Comparison of ENCODE assay signal across 35 cellular contexts in genomic region chr2:200773083-200773482, GRCh38.
"Had no signal": no experiment of that assay in that cellular context is flagged by ENCODE, and none has a peak within 500 bp of the region (broad histone marks: within the 10 kb centered on the region; RNA-seq: fewer than 3 reads in every experiment).

No MANE protein-coding gene starts in this region.

- H3K4me1 ChIP-seq: colonic mucosa had no signal

- H3K36me3 ChIP-seq: ascending aorta, cardiac muscle cell, colonic mucosa had no signal

- DNase-seq: activated B cell treated with CpG ODN at 0.5 μM for 24 hours; activated CD4-positive, alpha-beta memory T cell treated with anti-CD3 and anti-CD28 coated beads for 36 hours; activated CD4-positive, alpha-beta T cell treated with anti-CD3 and anti-CD28 coated beads for 4 hours; activated CD4-positive, alpha-beta T cell treated with anti-CD3 and anti-CD28 coated beads, Interleukin-2, amount 10 ng/mL, durations not matched to agents 24 days and 14 days; activated CD4-positive, alpha-beta T cell treated with anti-CD3 and anti-CD28 coated beads, Interleukin-2, amount 50 U/mL, for 1 hour; activated CD4-positive, alpha-beta T cell treated with anti-CD3 and anti-CD28 coated beads, Interleukin-2, amount 50 U/mL, for 4 hours; activated CD4-positive, CD25-positive, alpha-beta regulatory T cell treated with anti-CD3 and anti-CD28 coated beads, Interleukin-2, amount 50 U/mL, for 72 hours; activated CD8-positive, alpha-beta memory T cell treated with anti-CD3 and anti-CD28 coated beads, Interleukin-2, amount 50 U/mL, for 4 hours; activated CD8-positive, alpha-beta T cell treated with anti-CD3 and anti-CD28 coated beads for 36 hours; activated effector memory CD4-positive, alpha-beta T cell treated with anti-CD3 and anti-CD28 coated beads, Interleukin-2, amount 50 U/mL, for 16 hours; activated naive CD4-positive, alpha-beta T cell treated with anti-CD3 and anti-CD28 coated beads, Interleukin-2, amount 10 ng/mL, durations not matched to agents 7 days and 5 days; activated naive CD4-positive, alpha-beta T cell treated with Interleukin-2 at 50 U/mL for 16 hours; activated naive CD8-positive, alpha-beta T cell treated with anti-CD3 and anti-CD28 coated beads, Interleukin-2, amount 10 ng/mL, durations not matched to agents 7 days and 5 days; activated naive CD8-positive, alpha-beta T cell treated with anti-CD3 and anti-CD28 coated beads, Interleukin-2, amount 50 U/mL, for 24 hours; activated T-cell treated with anti-CD3 and anti-CD28 coated beads for 4 hours; activated T-cell treated with anti-CD3 and anti-CD28 coated beads, Interleukin-2, amount 50 U/mL, for 1 hour; activated T-cell treated with anti-CD3 and anti-CD28 coated beads, Interleukin-2, amount 50 U/mL, for 4 hours; activated T-cell treated with anti-CD3 and anti-CD28 coated beads, Interleukin-2, amount 50 U/mL, for 72 hours; amygdala; anterior cingulate cortex; caudate nucleus; cerebellar nuclear complex; colonic mucosa; T-helper 2 cell; T-helper 9 cell had no signal

- H3K36me3 Mint-ChIP-seq: activated naive CD4-positive, alpha-beta T cell treated with anti-CD3 and anti-CD28 coated beads, Interleukin-2, amount 10 ng/mL, durations not matched to agents 7 days and 5 days; brain had no signal

- H3K27ac ChIP-seq: ascending aorta, cardiac muscle cell, colonic mucosa, VCaP had no signal

- H3K4me3 ChIP-seq: ascending aorta, cardiac muscle cell, colonic mucosa had no signal

- H3K27me3 Mint-ChIP-seq: activated CD4-positive, alpha-beta T cell treated with anti-CD3 and anti-CD28 coated beads, Interleukin-2, amount 10 ng/mL, durations not matched to agents 24 days and 14 days; activated naive CD4-positive, alpha-beta T cell treated with anti-CD3 and anti-CD28 coated beads, Interleukin-2, amount 50 U/mL, for 24 hours; activated naive CD8-positive, alpha-beta T cell had no signal

- H3K9me3 Mint-ChIP-seq: activated naive CD4-positive, alpha-beta T cell treated with anti-CD3 and anti-CD28 coated beads, Interleukin-2, amount 50 U/mL, for 24 hours had no signal

- H3K27ac Mint-ChIP-seq: activated B cell treated with CpG ODN at 0.5 μM for 24 hours; activated CD4-positive, alpha-beta memory T cell treated with anti-CD3 and anti-CD28 coated beads for 36 hours; activated CD8-positive, alpha-beta T cell treated with anti-CD3 and anti-CD28 coated beads for 36 hours; activated naive CD4-positive, alpha-beta T cell treated with anti-CD3 and anti-CD28 coated beads, Interleukin-2, amount 10 ng/mL, durations not matched to agents 7 days and 5 days; activated naive CD4-positive, alpha-beta T cell treated with anti-CD3 and anti-CD28 coated beads, Interleukin-2, amount 50 U/mL, for 24 hours; activated naive CD8-positive, alpha-beta T cell; activated naive CD8-positive, alpha-beta T cell treated with anti-CD3 and anti-CD28 coated beads, Interleukin-2, amount 10 ng/mL, durations not matched to agents 7 days and 5 days; activated naive CD8-positive, alpha-beta T cell treated with anti-CD3 and anti-CD28 coated beads, Interleukin-2, amount 50 U/mL, for 24 hours; activated T-cell treated with anti-CD3 and anti-CD28 coated beads, Interleukin-2, amount 50 U/mL, for 72 hours; activated T-helper 17 cell treated with anti-CD3 and anti-CD28 coated beads, Interleukin-2, amount 50 U/mL, for 72 hours; brain; T-helper 2 cell treated with Interferon-gamma antibody and Interleukin-4, amounts not matched to agents 5 μg/mL and 100 μg/mL, for 36 hours had no signal

- H3K4me3 Mint-ChIP-seq: activated B cell treated with CpG ODN at 0.5 μM for 24 hours; activated CD4-positive, alpha-beta memory T cell treated with anti-CD3 and anti-CD28 coated beads for 36 hours; activated CD4-positive, alpha-beta T cell treated with anti-CD3 and anti-CD28 coated beads, Interleukin-2, amount 10 ng/mL, durations not matched to agents 24 days and 14 days; activated CD8-positive, alpha-beta T cell treated with anti-CD3 and anti-CD28 coated beads for 36 hours; activated naive CD4-positive, alpha-beta T cell treated with anti-CD3 and anti-CD28 coated beads, Interleukin-2, amount 10 ng/mL, durations not matched to agents 7 days and 5 days; activated naive CD4-positive, alpha-beta T cell treated with anti-CD3 and anti-CD28 coated beads, Interleukin-2, amount 50 U/mL, for 24 hours; activated naive CD8-positive, alpha-beta T cell; activated naive CD8-positive, alpha-beta T cell treated with anti-CD3 and anti-CD28 coated beads, Interleukin-2, amount 10 ng/mL, durations not matched to agents 7 days and 5 days; activated naive CD8-positive, alpha-beta T cell treated with anti-CD3 and anti-CD28 coated beads, Interleukin-2, amount 50 U/mL, for 24 hours; activated T-cell treated with anti-CD3 and anti-CD28 coated beads, Interleukin-2, amount 50 U/mL, for 4 hours; activated T-cell treated with anti-CD3 and anti-CD28 coated beads, Interleukin-2, amount 50 U/mL, for 72 hours; activated T-helper 1 cell treated with anti-CD3 and anti-CD28 coated beads, Interleukin-12 subunit alpha, Interleukin-12 subunit beta, Interleukin-2, Interleukin-4 antibody, amounts not matched to agents 30 ng/mL and 10 ng/mL and 1 ng/mL, durations not matched to agents 14 hours and 24 hours and 36 hours; activated T-helper 17 cell treated with anti-CD3 and anti-CD28 coated beads, Interleukin-2, amount 50 U/mL, for 72 hours; brain; central memory CD8-positive, alpha-beta T cell; T-helper 2 cell treated with Interferon-gamma antibody and Interleukin-4, amounts not matched to agents 5 μg/mL and 100 μg/mL, for 36 hours had no signal

- H3K4me1 Mint-ChIP-seq: activated B cell treated with CpG ODN at 0.5 μM for 24 hours; activated naive CD4-positive, alpha-beta T cell treated with anti-CD3 and anti-CD28 coated beads, Interleukin-2, amount 50 U/mL, for 24 hours; activated T-helper 17 cell treated with anti-CD3 and anti-CD28 coated beads, Interleukin-2, amount 50 U/mL, for 72 hours; brain; central memory CD8-positive, alpha-beta T cell had no signal

- H3K27me3 ChIP-seq: ascending aorta, cardiac muscle cell, colonic mucosa had no signal

- ATAC-seq: activated CD8-positive, alpha-beta T cell treated with anti-CD3 and anti-CD28 coated beads for 36 hours; activated naive CD8-positive, alpha-beta T cell treated with anti-CD3 and anti-CD28 coated beads, Interleukin-2, amount 50 U/mL, for 24 hours; activated T-cell treated with anti-CD3 and anti-CD28 coated beads, Interleukin-2, amount 50 U/mL, for 4 hours; activated T-cell treated with anti-CD3 and anti-CD28 coated beads, Interleukin-2, amount 50 U/mL, for 72 hours; activated T-helper 17 cell treated with anti-CD3 and anti-CD28 coated beads, Interleukin-2, amount 50 U/mL, for 72 hours had no signal

- H3K9me3 ChIP-seq: ascending aorta, colonic mucosa had no signal
